18 cellular contexts compared by ENCODE assay signal in the genomic region with DNA sequence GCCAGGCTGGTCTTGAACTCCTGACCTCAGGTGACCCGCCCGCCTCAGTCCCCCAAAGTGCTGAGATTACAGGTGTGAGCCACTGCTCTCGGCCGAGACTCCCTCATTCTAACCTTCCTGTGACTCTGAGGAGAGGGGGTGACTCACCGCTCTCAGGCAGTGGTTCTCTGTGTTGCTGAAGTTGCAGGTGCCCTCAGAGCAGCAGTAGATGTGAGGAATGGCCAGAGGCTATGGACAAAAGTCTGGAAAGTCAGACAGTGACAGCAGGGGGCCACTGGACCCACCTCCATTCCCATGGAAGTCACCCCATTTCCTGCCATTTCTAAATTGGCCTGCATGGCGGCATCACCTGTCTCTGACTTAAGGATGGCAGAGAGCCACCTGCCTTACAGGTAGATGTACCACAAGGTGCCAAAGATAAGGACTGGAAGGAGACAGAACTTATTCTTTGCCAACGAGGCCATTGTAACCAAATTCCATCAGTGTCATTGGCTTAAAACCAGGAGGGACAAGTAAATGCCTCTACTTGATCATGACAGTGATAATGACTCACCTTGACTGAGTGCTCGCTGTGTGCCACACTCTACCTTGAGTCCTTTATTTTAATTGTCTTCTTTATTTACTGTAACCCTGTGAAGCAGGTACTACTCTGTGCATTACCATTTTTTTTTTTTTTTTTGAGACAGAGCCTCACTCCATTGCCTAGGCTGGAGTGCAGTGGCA. TPM values are rescaled to one million over a fixed set of nuclear protein-coding genes. Genes with fewer than 3 reads are reported as not detected.
DNase-seq lines count a peak whose midpoint lies in the region; ATAC-seq and TF ChIP-seq lines count a peak whose summit lies in the region.
"Had no signal": no experiment of that assay in that cellular context is flagged by ENCODE, and none has a peak within 500 bp of the region (broad histone marks: within the 10 kb centered on the region; RNA-seq: fewer than 3 reads in every experiment).

No MANE protein-coding gene starts in this region.

- POLR2A ChIA-PET in PC-3 (lab: Charles Lee; ENCODE audit: unreplicated experiment) = no interaction called here

- H3K9ac ChIP-seq in PC-3 (ENCODE audit: low read length) = no peak overlapping the region

- TF ChIP-seq CTCF in PC-3 (conservative IDR thresholded peaks at IDR 0.05; ENCODE audit: low read depth, low read length) = no peak
- no peak for TF ChIP-seq CTCF in left lung (IDR thresholded peaks at IDR 0.05)
- TF ChIP-seq CTCF in sigmoid colon (IDR thresholded peaks at IDR 0.05) = no peak

- no peak overlapping the region for H2AFZ ChIP-seq in PC-3 (ENCODE audit: low read length)

- no TSS peak for BruUV-seq in PC-3 (replicated peaks; lab: Mats Ljungman, UMichigan)

- H4K20me1 ChIP-seq in PC-3 (ENCODE audit: low read length) = no peaks in the 10 kb centered on the region

- DNase-seq in NCI-H146 (lab: John Stamatoyannopoulos, UW) (peak; percentile 25), NCI-H146 treated with DMSO at 0.1 percent for 48 hours (lab: John Stamatoyannopoulos, UW; ENCODE audit: unreplicated experiment) (no peak), PC-3 (peak; percentile 30), epithelial cell of prostate (ENCODE audit: low read depth, low spot score) (no peak), left lung (no peak), NCI-H1048 (lab: John Stamatoyannopoulos, UW) (no peak), sigmoid colon (no peak)
- DNase-seq: 8988T; AML-193; C1 segment of cervical spinal cord; CD8-positive, alpha-beta memory T cell; DMS79; KG1; NCI-H187 treated with DMSO at 0.1 percent for 48 hours; NCI-H2107; Peyer's patch had no signal

- TF ChIP-seq EP300 in sigmoid colon (IDR thresholded peaks at IDR 0.05) = no peak

- TF ChIP-seq POLR2A in sigmoid colon (IDR thresholded peaks at IDR 0.05) = no peak

- H3K27ac ChIP-seq in PC-3 (ENCODE audit: low read length) (no peak overlapping the region), epithelial cell of prostate (peak overlapping the region; percentile 37), left lung (no peak overlapping the region), sigmoid colon (no peak overlapping the region)
- H3K27ac ChIP-seq: Peyer's patch had no signal

- H3K4me2 ChIP-seq in PC-3 (ENCODE audit: low read length) = no peak overlapping the region

- intact Hi-C loops in PC-3 (cut with micrococcal nuclease) = no loop called here
- intact Hi-C loops in left lung (cut with DNase I) = no loop called here
- intact Hi-C loops in sigmoid colon (cut with DNase I) = no loop called here

- H3K9me2 ChIP-seq in PC-3 (replicated peaks; ENCODE audit: low read length) = no peaks in the 10 kb centered on the region

- H3K9me3 ChIP-seq in PC-3 (ENCODE audit: low read length) (no peaks in the 10 kb centered on the region), left lung (no peaks in the 10 kb centered on the region), sigmoid colon (no peaks in the 10 kb centered on the region)
- H3K9me3 ChIP-seq: Peyer's patch had no signal

- no peaks in the 10 kb centered on the region for H3F3A ChIP-seq in PC-3 (ENCODE audit: low read length, unreplicated experiment)

- CTCF ChIA-PET in PC-3 (lab: Charles Lee) = no interaction called here

- WGBS in sigmoid colon, 2 donors = 85 to 86% methylated on average over 8 of the region's 8 CpGs

- H3K79me2 ChIP-seq in PC-3 (ENCODE audit: low read length) = no peaks in the 10 kb centered on the region

- no peaks in the 10 kb centered on the region for H3K27me3 ChIP-seq in PC-3 (ENCODE audit: low read length)
- no peaks in the 10 kb centered on the region for H3K27me3 ChIP-seq in left lung
- no peaks in the 10 kb centered on the region for H3K27me3 ChIP-seq in sigmoid colon
- H3K27me3 ChIP-seq: Peyer's patch had no signal

- H3K4me1 ChIP-seq in PC-3 (ENCODE audit: insufficient read depth, low read length) (no peaks in the 10 kb centered on the region), left lung (no peaks in the 10 kb centered on the region), sigmoid colon (no peaks in the 10 kb centered on the region)
- H3K4me1 ChIP-seq: Peyer's patch had no signal

- peak; percentile 54; the same call in 1 of the 2 replicates for ATAC-seq in PC-3
- ATAC-seq in left lung = peak; percentile 39
- ATAC-seq in HG02884 (IDR thresholded peaks at IDR 0.05; ENCODE audit: unreplicated experiment) = no peak
- ATAC-seq: Right ventricle myocardium inferior had no signal

- H3K36me3 ChIP-seq in PC-3 (ENCODE audit: low read depth, low read length) (no peaks in the 10 kb centered on the region), left lung (no peaks in the 10 kb centered on the region), sigmoid colon (no peaks in the 10 kb centered on the region)
- H3K36me3 ChIP-seq: Peyer's patch had no signal

- H3K4me3 ChIP-seq in PC-3 (ENCODE audit: low read length) (no peak overlapping the region), left lung (no peak overlapping the region), sigmoid colon (no peak overlapping the region)
- H3K4me3 ChIP-seq: Peyer's patch had no signal

RNA-seq across cellular contexts. Expression of gene CNOT1, which starts 15.3 kb away (rescaled TPM):
- total RNA-seq in PC-3 (2014; rRNA removed) (132 and 135 TPM in 2 replicates), left lung (100 to 1,000 TPM; 137 to 166 TPM), sigmoid colon (100 to 1,000 TPM in 1 of 4 donors, 10 to 100 TPM in 3; 70.1 to 112 (median 84.2) TPM)
- 100 to 1,000 TPM in 1 of 3 donors, 10 to 100 TPM in 2; 61.3 to 110 (median 65.0) TPM for polyA plus RNA-seq in sigmoid colon

RNA-seq across cellular contexts. Expression of gene SLC38A7, which starts 39.6 kb away (rescaled TPM):
- total RNA-seq in PC-3 (2014; rRNA removed) = 4.0 and 7.3 TPM in 2 replicates
- total RNA-seq in left lung = 10 to 100 TPM; 25.1 to 32.6 TPM
- 10 to 100 TPM in 3 of 4 donors, 1 to 10 TPM in 1; 9.5 to 17.4 (median 12.1) TPM for total RNA-seq in sigmoid colon
- polyA plus RNA-seq in sigmoid colon = 10 to 100 TPM in 1 of 3 donors, 1 to 10 TPM in 1, under 1 TPM in 1; 0.60 to 10.4 (median 1.8) TPM

Comparison
In these comparisons a context has a peak if more than half of its experiments do, and no peak if none do; other contexts are left out.
1. DNase-seq: peak in NCI-H146 (single experiment) and PC-3 (single experiment); none in NCI-H146 treated with DMSO at 0.1 percent for 48 hours (single experiment), epithelial cell of prostate (single experiment), left lung (0 of 2), NCI-H1048 (single experiment) and sigmoid colon (single experiment).